9 cellular contexts compared by ENCODE assay signal in genomic region chr10:79244068-79244442, GRCh38.
DNase-seq lines count a peak whose midpoint lies in the region; ATAC-seq, FAIRE-seq and TF ChIP-seq lines count a peak whose summit lies in the region.
"Had no signal": no experiment of that assay in that cellular context is flagged by ENCODE, and none has a peak within 500 bp of the region (broad histone marks: within the 10 kb centered on the region; RNA-seq: fewer than 3 reads in every experiment).

No MANE protein-coding gene starts in this region.

- in situ Hi-C loops in HepG2 (cut with HindIII; ENCODE audit: extremely low pct_ligation_motif_present, low pct_unique_long_range_greater_than_20kb), result no loop called here

- FAIRE-seq in HepG2 (lab: Jason Lieb, UNC) (no peak), D721Med (lab: Jason Lieb, UNC) (no peak)

- peak overlapping the region; percentile 95 for H3K27ac Mint-ChIP-seq in activated naive CD4-positive, alpha-beta T cell treated with anti-CD3 and anti-CD28 coated beads, Interleukin-2, amount 10 ng/mL, durations not matched to agents 7 days and 5 days

- TF ChIP-seq POLR2A in HepG2 (IDR thresholded peaks at IDR 0.05; ENCODE audit: insufficient read depth in 1 of 2, low read depth in 2 of 2, low read length in 2 of 2), result no peak
- TF ChIP-seq POLR2A in tibial nerve (IDR thresholded peaks at IDR 0.05), result no peak

- H2AFZ ChIP-seq in HepG2 (ENCODE audit: low read length), result no peak overlapping the region

- TF ChIP-seq EP300 in HepG2 (IDR thresholded peaks at IDR 0.05; ENCODE audit: low read depth in 2 of 2, low read length in 2 of 2) (no peak), HepG2 (CRISPR knock-in tag; IDR thresholded peaks at IDR 0.05; ENCODE audit: borderline replicate concordance) (no peak), tibial nerve (IDR thresholded peaks at IDR 0.05) (no peak)

- intact Hi-C loops in HepG2 (cut with micrococcal nuclease; ENCODE audit: unreplicated experiment), result no loop called here

- POLR2A ChIA-PET in HepG2 (lab: Yijun Ruan, JAX), result no interaction called here

- H3K9me3 ChIP-seq in WERI-Rb-1 (ENCODE audit: severe bottlenecking) (no peaks in the 10 kb centered on the region), HepG2 (ENCODE audit: low read length) (no peaks in the 10 kb centered on the region), tibial nerve (no peaks in the 10 kb centered on the region)

- H4K20me1 ChIP-seq in HepG2 (ENCODE audit: insufficient read depth, low read length), result peaks cover 44% of the 10 kb centered on the region; the same call in 1 of the 2 replicates

- no peak overlapping the region for H3K4me2 ChIP-seq in HepG2 (ENCODE audit: low read depth, low read length)

- H3K9me3 Mint-ChIP-seq in activated naive CD4-positive, alpha-beta T cell treated with anti-CD3 and anti-CD28 coated beads, Interleukin-2, amount 10 ng/mL, durations not matched to agents 7 days and 5 days, result no peaks in the 10 kb centered on the region

- ATAC-seq in HepG2 (no peak), GM18858 (IDR thresholded peaks at IDR 0.05; ENCODE audit: unreplicated experiment) (no peak)

- WGBS in HepG2 (ENCODE audit: low lambda C conversion rate), result 96% methylated on average over 9 of the region's 10 CpGs
- WGBS in tibial nerve, 2 donors, result 78 to 80% methylated on average over 10 of the region's 10 CpGs

- BruUV-seq in HepG2 (replicated peaks; lab: Mats Ljungman, UMichigan), result no TSS peak

- no peak for TF ChIP-seq RAD21 in HepG2 (CRISPR knock-in tag; IDR thresholded peaks at IDR 0.05)

- CTCF ChIA-PET in activated naive CD4-positive, alpha-beta T cell treated with anti-CD3 and anti-CD28 coated beads, Interleukin-2, amount 10 ng/mL, durations not matched to agents 7 days and 5 days (lab: Charles Lee), result no interaction called here
- CTCF ChIA-PET in HepG2 (lab: Yijun Ruan, JAX; ENCODE audit: low intra/inter-chr PET ratio, low total read pairs), result no interaction called here

- DNase-seq in activated naive CD4-positive, alpha-beta T cell treated with anti-CD3 and anti-CD28 coated beads, Interleukin-2, amount 10 ng/mL, durations not matched to agents 7 days and 5 days, result no peak
- DNase-seq in activated naive CD4-positive, alpha-beta T cell treated with Interleukin-2 at 50 U/mL for 16 hours, result no peak
- DNase-seq in WERI-Rb-1 (no peak), HepG2 (ENCODE audit: low spot score) (no peak), tibial nerve (ENCODE audit: low spot score in 2 of 2) (no peak), GOT3 (lab: John Stamatoyannopoulos, UW) (no peak), D721Med (ENCODE audit: insufficient read length, low spot score) (no peak)
- DNase-seq: DMS53 had no signal

- no peaks in the 10 kb centered on the region for H3K27me3 Mint-ChIP-seq in activated naive CD4-positive, alpha-beta T cell treated with anti-CD3 and anti-CD28 coated beads, Interleukin-2, amount 10 ng/mL, durations not matched to agents 7 days and 5 days

- peaks cover 68% of the 10 kb centered on the region for H3K4me1 Mint-ChIP-seq in activated naive CD4-positive, alpha-beta T cell treated with anti-CD3 and anti-CD28 coated beads, Interleukin-2, amount 10 ng/mL, durations not matched to agents 7 days and 5 days

- H3K9ac ChIP-seq in HepG2 (ENCODE audit: insufficient read depth, low read depth, low read length), result no peak overlapping the region

- no peaks in the 10 kb centered on the region for H3K4me1 ChIP-seq in HepG2 (ENCODE audit: insufficient read depth, low read length)
- peaks cover 4 to 91% (median 70%) of the 10 kb centered on the region in 4 donors for H3K4me1 ChIP-seq in tibial nerve

- TF ChIP-seq CTCF in WERI-Rb-1 (IDR thresholded peaks at IDR 0.05; ENCODE audit: low read depth, low read length) (no peak), HepG2 (CRISPR knock-in tag; IDR thresholded peaks at IDR 0.05) (no peak), tibial nerve (IDR thresholded peaks at IDR 0.05) (no peak), D721Med (IDR thresholded peaks at IDR 0.05; ENCODE audit: insufficient read depth, missing control alignments) (no peak)

- H3K27me3 ChIP-seq in WERI-Rb-1 (ENCODE audit: insufficient read depth, low read depth, severe bottlenecking) (no peaks in the 10 kb centered on the region), HepG2 (ENCODE audit: control insufficient read depth in 1 of 2, insufficient read depth in 2 of 2, low read length in 2 of 2) (no peaks in the 10 kb centered on the region), tibial nerve (no peaks in the 10 kb centered on the region)

- peaks cover 12% of the 10 kb centered on the region; the same call in 1 of the 2 replicates for H3K36me3 ChIP-seq in WERI-Rb-1
- peaks cover 10 to 33% of the 10 kb centered on the region in 2 experiments; a peak in 4 of 5 replicates for H3K36me3 ChIP-seq in HepG2 (replicated peaks in 1 of 2; ENCODE audit: control insufficient read depth in 1 of 2, insufficient read depth in 2 of 2, low read length in 2 of 2)
- H3K36me3 ChIP-seq in tibial nerve, result no peaks in the 10 kb centered on the region

- H3K4me3 ChIP-seq in WERI-Rb-1 (ENCODE audit: low read depth, low read length), result peak overlapping the region; percentile 63
- no peak overlapping the region for H3K4me3 ChIP-seq in HepG2 (replicated peaks in 1 of 3; ENCODE audit: insufficient read depth in 1 of 3, low read depth in 2 of 3, low read length in 3 of 3)
- peak overlapping the region in 2 of 4 donors; percentile 41 to 55 for H3K4me3 ChIP-seq in tibial nerve

- H3K4me3 Mint-ChIP-seq in activated naive CD4-positive, alpha-beta T cell treated with anti-CD3 and anti-CD28 coated beads, Interleukin-2, amount 10 ng/mL, durations not matched to agents 7 days and 5 days, result peak overlapping the region; percentile 74

- H3K79me2 ChIP-seq in HepG2 (ENCODE audit: insufficient read depth, low read length), result peaks cover 2% of the 10 kb centered on the region

- peaks cover 10% of the 10 kb centered on the region for H3K36me3 Mint-ChIP-seq in activated naive CD4-positive, alpha-beta T cell treated with anti-CD3 and anti-CD28 coated beads, Interleukin-2, amount 10 ng/mL, durations not matched to agents 7 days and 5 days

- H3K27ac ChIP-seq in WERI-Rb-1, result peak overlapping the region; percentile 89; the same call in 1 of the 2 replicates
- no peak overlapping the region for H3K27ac ChIP-seq in HepG2 (ENCODE audit: extremely low read length, insufficient read depth, low read length)
- H3K27ac ChIP-seq in tibial nerve, result peak overlapping the region; percentile 38 to 91 (median 84)

TF ChIP-seq in HepG2, 621 proteins besides CTCF, POLR2A, EP300 and RAD21:
- TF ChIP-seq GATAD2A (CRISPR knock-in tag; IDR thresholded peaks at IDR 0.05) (no peak), AGO2 (optimal IDR thresholded peaks at IDR 0.05; ENCODE audit: low read depth, low read length) (peak; percentile 1), RBM22 (optimal IDR thresholded peaks at IDR 0.05; ENCODE audit: low read length) (peak; percentile 84)
